8 cellular contexts compared by ENCODE assay signal in genomic region chr16:10181196-10182162, GRCh38. TPM values are rescaled to one million over a fixed set of nuclear protein-coding genes. Genes with fewer than 3 reads are reported as not detected.
DNase-seq lines count a peak whose midpoint lies in the region; ATAC-seq and TF ChIP-seq lines count a peak whose summit lies in the region.

No MANE protein-coding gene starts in this region.

- H3K4me1 Mint-ChIP-seq in activated T-cell treated with anti-CD3 and anti-CD28 coated beads, Interleukin-2, amount 50 U/mL, for 72 hours (ENCODE audit: low read depth), result peaks cover 15% of the 10 kb centered on the region
- H3K4me1 Mint-ChIP-seq in nephron, result peaks cover 5% of the 10 kb centered on the region

- peaks cover 0 to 3% of the 10 kb centered on the region in 2 donors for H3K9me3 Mint-ChIP-seq in activated T-cell treated with anti-CD3 and anti-CD28 coated beads, Interleukin-2, amount 50 U/mL, for 72 hours
- no peaks in the 10 kb centered on the region for H3K9me3 Mint-ChIP-seq in nephron

- H3K9me2 ChIP-seq in Karpas-422 (replicated peaks; ENCODE audit: insufficient read depth, low read length), result no peaks in the 10 kb centered on the region

- H3K4me1 ChIP-seq in BE2C (no peaks in the 10 kb centered on the region), Karpas-422 (ENCODE audit: low read length) (no peaks in the 10 kb centered on the region), tibial artery (peaks cover 0 to 32% (median 28%) of the 10 kb centered on the region in 4 donors)

- DNase-seq in BE2C (peak; percentile 54), Karpas-422 (peak; percentile 65), foreskin fibroblast (peak; percentile 32 to 74), tibial artery (peak; percentile 33 to 74)
- DNase-seq in activated T-cell treated with anti-CD3 and anti-CD28 coated beads, Interleukin-2, amount 50 U/mL, for 72 hours, result peak; percentile 48 to 65

- H2AFZ ChIP-seq in Karpas-422 (ENCODE audit: low read length), result no peak overlapping the region

- TF ChIP-seq CTCF in BE2C (IDR thresholded peaks at IDR 0.05; ENCODE audit: low read depth, low read length) (peak; percentile 64), foreskin fibroblast (IDR thresholded peaks at IDR 0.05; ENCODE audit: low read depth, low read length) (peak; percentile 83), nephron (IDR thresholded peaks at IDR 0.05; ENCODE audit: unreplicated experiment in 3 of 3) (peak; percentile 92 to 96 (median 96)), tibial artery (IDR thresholded peaks at IDR 0.05) (peak; percentile 94 to 95)

- no peak overlapping the region for H3K9ac ChIP-seq in Karpas-422 (ENCODE audit: low read length)

- H3K4me3 Mint-ChIP-seq in activated T-cell treated with anti-CD3 and anti-CD28 coated beads, Interleukin-2, amount 50 U/mL, for 72 hours, result peak overlapping the region; percentile 15 to 48
- peak overlapping the region; percentile 73 to 84 (median 77) for H3K4me3 Mint-ChIP-seq in nephron

- H3K9me3 ChIP-seq in BE2C (no peaks in the 10 kb centered on the region; the same call in 1 of the 2 replicates), Karpas-422 (ENCODE audit: low read length) (no peaks in the 10 kb centered on the region), tibial artery (no peaks in the 10 kb centered on the region)

- H3K36me3 ChIP-seq in BE2C (no peaks in the 10 kb centered on the region), Karpas-422 (ENCODE audit: insufficient read depth, low read length) (no peaks in the 10 kb centered on the region), tibial artery (no peaks in the 10 kb centered on the region)

- intact Hi-C loops in tibial artery (cut with DNase I; ENCODE audit: low total_unique reads), result loop anchor here (5.0 kb wide), 2 partner anchors 884 to 924 kb away; no protein-coding TSS in a partner anchor

- H3K4me3 ChIP-seq in BE2C (ENCODE audit: low read depth, low read length), result no peak overlapping the region
- H3K4me3 ChIP-seq in Karpas-422 (ENCODE audit: low read length), result no peak overlapping the region
- H3K4me3 ChIP-seq in foreskin fibroblast (ENCODE audit: low read depth in 1 of 2, low read length in 2 of 2), result peak overlapping the region in 1 of 2 donors; percentile 33
- peak overlapping the region; percentile 21 to 42 for H3K4me3 ChIP-seq in tibial artery

- peak; percentile 56 for ATAC-seq in GM18909 (IDR thresholded peaks at IDR 0.05; ENCODE audit: poor library complexity, unreplicated experiment)
- peak; percentile 64 to 68 for ATAC-seq in activated T-cell treated with anti-CD3 and anti-CD28 coated beads, Interleukin-2, amount 50 U/mL, for 72 hours (replicated peaks in 1 of 2)
- no peak for ATAC-seq in GM18505 (IDR thresholded peaks at IDR 0.05; ENCODE audit: unreplicated experiment)

- no peaks in the 10 kb centered on the region for H3K36me3 Mint-ChIP-seq in activated T-cell treated with anti-CD3 and anti-CD28 coated beads, Interleukin-2, amount 50 U/mL, for 72 hours (ENCODE audit: insufficient read depth in 2 of 2)
- peaks cover 8% of the 10 kb centered on the region for H3K36me3 Mint-ChIP-seq in nephron (ENCODE audit: low read depth)

- H3K27me3 Mint-ChIP-seq in activated T-cell treated with anti-CD3 and anti-CD28 coated beads, Interleukin-2, amount 50 U/mL, for 72 hours (ENCODE audit: low read depth), result peaks cover 48% of the 10 kb centered on the region
- peaks cover 85% of the 10 kb centered on the region for H3K27me3 Mint-ChIP-seq in nephron (ENCODE audit: low read depth)

- H3K79me2 ChIP-seq in Karpas-422 (ENCODE audit: low read length), result no peaks in the 10 kb centered on the region

- H3K27ac Mint-ChIP-seq in activated T-cell treated with anti-CD3 and anti-CD28 coated beads, Interleukin-2, amount 50 U/mL, for 72 hours, result no peak overlapping the region
- H3K27ac Mint-ChIP-seq in nephron, result peak overlapping the region in 1 of 3 experiments; percentile 49

- no peaks in the 10 kb centered on the region for H4K20me1 ChIP-seq in Karpas-422 (ENCODE audit: insufficient read depth, low read depth, low read length)

- TF ChIP-seq POLR2A in GM18505 (IDR thresholded peaks at IDR 0.05; ENCODE audit: borderline replicate concordance, extremely low read depth, insufficient read depth, insufficient read length), result no peak

- no peak overlapping the region for H3K27ac ChIP-seq in Karpas-422 (ENCODE audit: low read length)
- H3K27ac ChIP-seq in tibial artery, result no peak overlapping the region

- H3K27me3 ChIP-seq in BE2C, result peaks cover 27% of the 10 kb centered on the region
- H3K27me3 ChIP-seq in Karpas-422 (ENCODE audit: low read length), result no peaks in the 10 kb centered on the region
- peaks cover 0 to 39% of the 10 kb centered on the region in 2 donors for H3K27me3 ChIP-seq in tibial artery

- H3K4me2 ChIP-seq in Karpas-422 (ENCODE audit: low read depth, low read length, poor library complexity, severe bottlenecking), result peak overlapping the region; percentile 15

RNA-seq across cellular contexts. Expression of gene GRIN2A, which starts 0.7 kb away (rescaled TPM):
- 0.22 TPM for polyA plus RNA-seq in BE2C (2012; ENCODE audit: insufficient read depth, insufficient read length, low read depth)
- total RNA-seq in Karpas-422 (2014; rRNA removed; shearing (Covaris generic); ENCODE audit: low replicate concordance), result not detected in 2 replicates
- not detected for total RNA-seq in activated T-cell treated with anti-CD3 and anti-CD28 coated beads, Interleukin-2, amount 50 U/mL, for 72 hours

Comparison
In these comparisons a context has a peak if more than half of its experiments do, and no peak if none do; other contexts are left out.
1. H3K4me3 ChIP-seq: peak in tibial artery (2 of 2); none in BE2C (single experiment) and Karpas-422 (single experiment).
2. Peak in every context shown above with its lines, with median percentiles within 50 percentile points of each other: DNase-seq and CTCF ChIP-seq.